Comparison of ENCODE assay signal across 21 cellular contexts in genomic region chr4:113561758-113562157, GRCh38.
DNase-seq lines count a peak whose midpoint lies in the region; ATAC-seq, FAIRE-seq and TF ChIP-seq lines count a peak whose summit lies in the region.
"Had no signal": no experiment of that assay in that cellular context is flagged by ENCODE, and none has a peak within 500 bp of the region (broad histone marks: within the 10 kb centered on the region; RNA-seq: fewer than 3 reads in every experiment).

No MANE protein-coding gene starts in this region.

- H3K4me2 ChIP-seq in OCI-LY7 (ENCODE audit: low read length) = peak overlapping the region; percentile 72; the same call in 1 of the 2 replicates
- no peak overlapping the region for H3K4me2 ChIP-seq in MM.1S (ENCODE audit: low read depth, low read length)
- H3K4me2 ChIP-seq: PC-9 had no signal

- no peaks in the 10 kb centered on the region for H3K27me3 ChIP-seq in HAP-1 (ENCODE audit: low read depth)
- H3K27me3 ChIP-seq in MM.1S (replicated peaks; ENCODE audit: insufficient read depth, low read length) = peaks cover 34% of the 10 kb centered on the region

- peak; percentile 79 for FAIRE-seq in GM19239 (lab: Jason Lieb, UNC)
- FAIRE-seq: H1 had no signal

- H2AFZ ChIP-seq in OCI-LY7 (ENCODE audit: low read length) (no peak overlapping the region), MM.1S (ENCODE audit: low read length) (no peak overlapping the region)
- H2AFZ ChIP-seq: PC-9 had no signal

- no peak overlapping the region for H3K4me3 ChIP-seq in OCI-LY7 (ENCODE audit: low read depth, low read length, poor library complexity, severe bottlenecking)
- no peak overlapping the region for H3K4me3 ChIP-seq in mesodermal cell (ENCODE audit: extremely low read depth, insufficient read depth, low read length, poor library complexity, severe bottlenecking)
- H3K4me3 ChIP-seq in HAP-1 = no peak overlapping the region
- no peak overlapping the region for H3K4me3 ChIP-seq in MM.1S (ENCODE audit: low read length)
- H3K4me3 ChIP-seq: PC-9 had no signal

- WGBS in mesodermal cell (ENCODE audit: insufficient coverage in 2 of 2), 2 experiments = no CpG with 5 or more reads among the region's 2 CpGs

- H3K27ac ChIP-seq in OCI-LY7 (ENCODE audit: low read depth, low read length, poor library complexity, severe bottlenecking) (peak overlapping the region; percentile 99), mesodermal cell (ENCODE audit: low read depth, low read length, severe bottlenecking) (peak overlapping the region; percentile 5), MM.1S (ENCODE audit: low read length) (no peak overlapping the region)
- H3K27ac ChIP-seq: C4-2B, PC-9 had no signal

- no peak overlapping the region for H3K9ac ChIP-seq in MM.1S (ENCODE audit: low read length)

- H3K79me2 ChIP-seq in OCI-LY7 (ENCODE audit: insufficient read depth, low read depth, low read length) = peaks cover 29% of the 10 kb centered on the region; the same call in 1 of the 2 replicates
- H3K79me2 ChIP-seq in MM.1S (ENCODE audit: low read length) = no peaks in the 10 kb centered on the region

- ATAC-seq in HG02973 (IDR thresholded peaks at IDR 0.05; ENCODE audit: unreplicated experiment) = no peak

- intact Hi-C loops in OCI-LY7 (cut with micrococcal nuclease; ENCODE audit: unreplicated experiment) = loop anchor here (10.0 kb wide), 1 partner anchor 1043 kb away; no protein-coding TSS in a partner anchor
- intact Hi-C loops in posterior vena cava (cut with DNase I) = no loop called here

- POLR2A ChIA-PET in OCI-LY7 (lab: Charles Lee) = interaction anchor here (0.5 to 8.9 kb wide), 15 partner anchors 7 to 923 kb away, joined by 3 to 159 read pairs (median 4); no protein-coding TSS in a partner anchor

- no peaks in the 10 kb centered on the region for H3K9me2 ChIP-seq in OCI-LY7 (ENCODE audit: insufficient read depth, low read length)
- H3K9me2 ChIP-seq in MM.1S (replicated peaks; ENCODE audit: insufficient read depth, low read length) = no peaks in the 10 kb centered on the region

- H3K4me1 ChIP-seq in OCI-LY7 (ENCODE audit: insufficient read depth, low read length, poor library complexity, severe bottlenecking) (peaks cover 72% of the 10 kb centered on the region), mesodermal cell (ENCODE audit: control insufficient read depth, insufficient read depth, low read length, poor library complexity, severe bottlenecking) (peaks cover 24% of the 10 kb centered on the region), HAP-1 (no peaks in the 10 kb centered on the region), MM.1S (ENCODE audit: low read length) (peaks cover 29% of the 10 kb centered on the region)

- in situ Hi-C loops in HAP-1 (cut with MboI; ENCODE audit: low sequenced_read_pairs) = no loop called here

- H3F3A ChIP-seq in MM.1S (ENCODE audit: insufficient read depth, low read length) = peaks cover 5% of the 10 kb centered on the region; the same call in 1 of the 2 replicates

- CTCF ChIA-PET in OCI-LY7 (lab: Charles Lee; ENCODE audit: unreplicated experiment) = interaction anchor here (0.8 to 2.5 kb wide), 2 partner anchors 11 to 14 kb away, joined by 3 to 8 read pairs; no protein-coding TSS in a partner anchor

- BruUV-seq in OCI-LY7 (replicated peaks; lab: Mats Ljungman, UMichigan) = no TSS peak

- TF ChIP-seq CTCF in OCI-LY7 (conservative IDR thresholded peaks at IDR 0.05; ENCODE audit: low read length) (no peak), MM.1S (IDR thresholded peaks at IDR 0.05; ENCODE audit: low read length) (no peak)

- H3K9me3 ChIP-seq in OCI-LY7 (ENCODE audit: low read length) = peaks cover 9% of the 10 kb centered on the region; the same call in 1 of the 2 replicates
- no peaks in the 10 kb centered on the region for H3K9me3 ChIP-seq in mesodermal cell (ENCODE audit: control insufficient read depth, low read length)
- no peaks in the 10 kb centered on the region for H3K9me3 ChIP-seq in HAP-1
- no peaks in the 10 kb centered on the region for H3K9me3 ChIP-seq in MM.1S (replicated peaks; ENCODE audit: insufficient read depth, low read length)

- DNase-seq in GM19239 (ENCODE audit: insufficient read length, low spot score) = no peak
- DNase-seq in OCI-LY7 (ENCODE audit: low spot score) = no peak
- no peak for DNase-seq in HAP-1 (ENCODE audit: low spot score in 2 of 2)
- no peak for DNase-seq in posterior vena cava (ENCODE audit: low spot score)
- DNase-seq in MM.1S = no peak
- DNase-seq: ACHN; CD8-positive, alpha-beta memory T cell; GDM1; Kasumi-1; NCI-H1092 treated with DMSO at 0.1 percent for 48 hours; NCI-H1436 treated with DMSO at 0.1 percent for 48 hours; NCI-H1930; NCI-H345; NCI-H524 treated with DMSO at 0.1 percent for 48 hours; PC-9; RPMI8226; SHP77 had no signal

- H4K20me1 ChIP-seq in OCI-LY7 (ENCODE audit: insufficient read depth, low read length) (no peaks in the 10 kb centered on the region), MM.1S (ENCODE audit: insufficient read depth, low read length) (no peaks in the 10 kb centered on the region)

- H3K36me3 ChIP-seq in OCI-LY7 (ENCODE audit: insufficient read depth, low read length) (peaks cover 69% of the 10 kb centered on the region), mesodermal cell (ENCODE audit: control insufficient read depth, insufficient read depth, low read length) (no peaks in the 10 kb centered on the region), HAP-1 (replicated peaks) (no peaks in the 10 kb centered on the region), MM.1S (replicated peaks; ENCODE audit: insufficient read depth, low read length) (no peaks in the 10 kb centered on the region)
